In the genomic region with DNA sequence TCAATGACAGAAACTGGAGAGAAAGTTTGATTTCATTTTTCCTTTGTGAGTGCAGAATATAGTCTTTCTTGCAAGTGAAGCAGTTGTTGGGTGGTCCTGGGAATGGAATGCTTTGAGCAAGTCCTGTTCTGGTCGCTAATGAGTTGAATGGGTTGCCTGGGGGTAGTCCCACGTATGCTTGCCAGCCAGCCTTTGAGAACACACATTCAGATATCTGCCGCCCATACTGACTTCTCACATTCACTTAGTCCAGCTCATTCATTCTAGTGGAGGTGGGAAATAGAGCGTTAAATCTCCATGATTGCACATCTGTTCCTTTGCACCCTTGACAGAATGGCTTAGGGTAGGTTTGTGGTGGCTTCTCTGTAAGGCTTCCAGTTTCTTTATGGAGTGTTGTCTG, we compare ENCODE assay signal across 20 cellular contexts.
A peak's percentile ranks its signal among the peaks of the same experiment; 100 is the strongest.
DNase-seq lines count a peak whose midpoint lies in the region; TF ChIP-seq lines count a peak whose summit lies in the region.
"Had no signal": no experiment of that assay in that cellular context is flagged by ENCODE, and none has a peak within 500 bp of the region (broad histone marks: within the 10 kb centered on the region; RNA-seq: fewer than 3 reads in every experiment).

No MANE protein-coding gene starts in this region.

- no peaks in the 10 kb centered on the region for H3K9me2 ChIP-seq in OCI-LY7 (ENCODE audit: insufficient read depth, low read length)

- DNase-seq in NCI-H82 (lab: John Stamatoyannopoulos, UW) (peak; percentile 29), NCI-H82 treated with DMSO at 0.1 percent for 48 hours (lab: John Stamatoyannopoulos, UW; ENCODE audit: unreplicated experiment) (no peak), islet precursor cell (peak; percentile 71), retina (peak; percentile 68), OCI-LY7 (ENCODE audit: low spot score) (no peak), NCI-H345 (lab: John Stamatoyannopoulos, UW) (no peak)
- DNase-seq: 8988T; ACHN; AML-193; C1 segment of cervical spinal cord; Calu3; CD4-positive, alpha-beta memory T cell; COR-L47; DMS79; EL; GF-D8; GOT3; HFFc6 had no signal

- POLR2A ChIA-PET in OCI-LY7 (lab: Charles Lee), result no interaction called here

- H3K27ac ChIP-seq in OCI-LY7 (ENCODE audit: low read depth, low read length, poor library complexity, severe bottlenecking), result no peak overlapping the region
- H3K27ac ChIP-seq: A549 had no signal

- H4K20me1 ChIP-seq in OCI-LY7 (ENCODE audit: insufficient read depth, low read length), result no peaks in the 10 kb centered on the region

- no peaks in the 10 kb centered on the region for H3K9me3 ChIP-seq in OCI-LY7 (ENCODE audit: low read length)
- H3K9me3 ChIP-seq: A549, HAP-1 had no signal

- no peaks in the 10 kb centered on the region for H3K79me2 ChIP-seq in OCI-LY7 (ENCODE audit: insufficient read depth, low read depth, low read length)

- intact Hi-C loops in OCI-LY7 (cut with micrococcal nuclease; ENCODE audit: unreplicated experiment), result no loop called here

- H3K4me1 ChIP-seq in OCI-LY7 (ENCODE audit: insufficient read depth, low read length, poor library complexity, severe bottlenecking), result no peaks in the 10 kb centered on the region
- H3K4me1 ChIP-seq: A549, HAP-1 had no signal

- no peaks in the 10 kb centered on the region for H3K36me3 ChIP-seq in OCI-LY7 (ENCODE audit: insufficient read depth, low read length)
- H3K36me3 ChIP-seq: HAP-1 had no signal

- TF ChIP-seq CTCF in OCI-LY7 (conservative IDR thresholded peaks at IDR 0.05; ENCODE audit: low read length), result no peak

- H3K4me3 ChIP-seq in OCI-LY7 (ENCODE audit: low read depth, low read length, poor library complexity, severe bottlenecking), result no peak overlapping the region
- H3K4me3 ChIP-seq: A549, HAP-1 had no signal

- H3K4me2 ChIP-seq in OCI-LY7 (ENCODE audit: low read length), result no peak overlapping the region
- H3K4me2 ChIP-seq: A549 had no signal

- BruUV-seq in OCI-LY7 (replicated peaks; lab: Mats Ljungman, UMichigan), result no TSS peak

- CTCF ChIA-PET in OCI-LY7 (lab: Charles Lee; ENCODE audit: unreplicated experiment), result no interaction called here

- H2AFZ ChIP-seq in OCI-LY7 (ENCODE audit: low read length), result no peak overlapping the region

Comparison
In these comparisons a context has a peak if more than half of its experiments do, and no peak if none do; other contexts are left out.
1. DNase-seq: peak in NCI-H82 (single experiment), islet precursor cell (single experiment) and retina (single experiment); none in NCI-H82 treated with DMSO at 0.1 percent for 48 hours (single experiment), OCI-LY7 (single experiment) and NCI-H345 (single experiment).